ENCODE assay signal across 8 cellular contexts in the genomic region with DNA sequence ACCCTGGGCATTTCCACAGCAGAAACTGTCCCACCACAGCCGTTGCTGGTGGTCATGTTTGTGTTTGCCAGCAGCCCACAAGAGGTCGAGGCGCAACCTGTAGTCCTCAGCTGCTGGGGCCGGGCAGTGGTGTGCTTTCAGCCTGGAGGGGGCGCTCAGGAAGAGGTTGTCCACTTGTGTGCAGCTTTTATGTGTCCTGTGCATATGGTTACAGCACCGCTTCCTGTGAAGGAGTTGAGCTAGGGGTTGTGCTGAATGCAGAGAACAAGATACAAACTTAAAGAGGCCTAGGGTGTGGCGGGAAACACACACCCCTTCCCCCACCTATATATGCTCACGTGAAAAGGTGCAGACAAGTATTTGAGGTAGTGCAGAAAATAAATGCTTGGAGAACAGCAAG. TPM values are rescaled to one million over a fixed set of nuclear protein-coding genes. Genes with fewer than 3 reads are reported as not detected.
DNase-seq lines count a peak whose midpoint lies in the region; ATAC-seq and TF ChIP-seq lines count a peak whose summit lies in the region.

No MANE protein-coding gene starts in this region.

- H3K36me3 ChIP-seq in GM23338 (ENCODE audit: insufficient read depth): no peaks in the 10 kb centered on the region

- H3K9me3 Mint-ChIP-seq in GM23338: no peaks in the 10 kb centered on the region

- H3K9me2 ChIP-seq in GM23338 (ENCODE audit: insufficient read depth): no peaks in the 10 kb centered on the region

- no peak overlapping the region for H3K4me3 Mint-ChIP-seq in GM23338

- no peak overlapping the region for H3K4me3 ChIP-seq in GM23338
- no peak overlapping the region for H3K4me3 ChIP-seq in cardiac fibroblast (replicated peaks in 1 of 2; ENCODE audit: low read depth in 2 of 2, low read length in 2 of 2)
- no peak overlapping the region for H3K4me3 ChIP-seq in foreskin fibroblast (ENCODE audit: low read depth in 1 of 2, low read length in 2 of 2)

- H3K79me2 ChIP-seq in GM23338 (replicated peaks; ENCODE audit: insufficient read depth): peaks cover 23% of the 10 kb centered on the region

- H3K27me3 ChIP-seq in GM23338 (ENCODE audit: insufficient read depth): no peaks in the 10 kb centered on the region

- 0 out of 2 replicates have a peak, but pooled peaks cover 5% of the 10 kb centered on the region for H3F3A ChIP-seq in GM23338 (replicated peaks; ENCODE audit: low read depth)

- no peak overlapping the region for H2AFZ ChIP-seq in GM23338

- H3K4me2 ChIP-seq in GM23338: no peak overlapping the region

- 0 out of 2 replicates have a peak overlapping the region, but pooled peaks have one; percentile 45 for H3K27ac Mint-ChIP-seq in GM23338

- H3K27me3 Mint-ChIP-seq in GM23338 (ENCODE audit: insufficient read depth, low read depth, poor library complexity): peaks cover 13% of the 10 kb centered on the region

- H3K4me1 Mint-ChIP-seq in GM23338: peaks cover 24% of the 10 kb centered on the region

- DNase-seq in GM23338 (ENCODE audit: low spot score) (peak; percentile 69), UCSD-AML1 (lab: John Stamatoyannopoulos, UW; ENCODE audit: unreplicated experiment) (peak; percentile 69), cardiac fibroblast (ENCODE audit: low read depth in 2 of 2) (no peak), GM20000 (ENCODE audit: low spot score) (no peak), foreskin fibroblast (no peak), head of caudate nucleus (no peak), NCI-H446 treated with DMSO at 0.1 percent for 48 hours (lab: John Stamatoyannopoulos, UW) (no peak)
- peak; percentile 47 to 48 for DNase-seq in stimulated activated CD4-positive, alpha-beta T cell treated with anti-CD3 and anti-CD28 coated beads, Interleukin-4, amount 100 ng/mL, for 48 hours (ENCODE audit: low read depth in 2 of 2)

- intact Hi-C loops in head of caudate nucleus (cut with DNase I): no loop called here

- no peak overlapping the region for H3K27ac ChIP-seq in GM23338 (ENCODE audit: low read depth)

- peak; percentile 64 to 67 for TF ChIP-seq CTCF in GM23338 (conservative IDR thresholded peaks at IDR 0.05; ENCODE audit: low read depth in 2 of 2)
- TF ChIP-seq CTCF in cardiac fibroblast (IDR thresholded peaks at IDR 0.05; ENCODE audit: low read depth, low read length): peak; percentile 24
- no peak for TF ChIP-seq CTCF in GM20000 (IDR thresholded peaks at IDR 0.05; ENCODE audit: extremely low read depth, missing control alignments)
- TF ChIP-seq CTCF in foreskin fibroblast (IDR thresholded peaks at IDR 0.05; ENCODE audit: low read depth, low read length): no peak

- peaks cover 29% of the 10 kb centered on the region for H4K20me1 ChIP-seq in GM23338 (replicated peaks; ENCODE audit: insufficient read depth)

- H3K4me1 ChIP-seq in GM23338 (ENCODE audit: insufficient read depth): no peaks in the 10 kb centered on the region

- ATAC-seq in GM23338: peak; percentile 77

- H3K36me3 Mint-ChIP-seq in GM23338 (ENCODE audit: low read depth): peaks cover 4% of the 10 kb centered on the region

TF ChIP-seq in GM23338, 12 proteins besides CTCF, POLR2A, EP300 and RAD21:
- TF ChIP-seq POLR2AphosphoS5 (IDR thresholded peaks at IDR 0.05; ENCODE audit: low read depth) (peak; percentile 39; the same call in 1 of the 2 replicates), STAT1 (IDR thresholded peaks at IDR 0.05; ENCODE audit: unreplicated experiment) (no peak)

RNA-seq across cellular contexts. Expression of a gene that starts 29.5 kb away (rescaled TPM):
- total RNA-seq in GM23338 (2014; rRNA removed; shearing (Covaris generic)): 16.4 and 26.8 TPM in 2 replicates
- 9.5 and 11.4 TPM in 2 replicates for polyA plus RNA-seq in GM23338 (2016; fragmentation: Nextera tagmentation; extraction: Ambion mirVana)

Comparison
In these comparisons a context has a peak if more than half of its experiments do, and no peak if none do; other contexts are left out.
1. DNase-seq: peak in GM23338 (single experiment), UCSD-AML1 (single experiment) and stimulated activated CD4-positive, alpha-beta T cell treated with anti-CD3 and anti-CD28 coated beads, Interleukin-4, amount 100 ng/mL, for 48 hours (2 of 2); none in cardiac fibroblast (0 of 2), GM20000 (single experiment), foreskin fibroblast (0 of 2), head of caudate nucleus (0 of 42) and NCI-H446 treated with DMSO at 0.1 percent for 48 hours (single experiment).
2. CTCF ChIP-seq: peak in GM23338 (2 of 2) and cardiac fibroblast (single experiment); none in GM20000 (single experiment) and foreskin fibroblast (single experiment).